In the genomic region with DNA sequence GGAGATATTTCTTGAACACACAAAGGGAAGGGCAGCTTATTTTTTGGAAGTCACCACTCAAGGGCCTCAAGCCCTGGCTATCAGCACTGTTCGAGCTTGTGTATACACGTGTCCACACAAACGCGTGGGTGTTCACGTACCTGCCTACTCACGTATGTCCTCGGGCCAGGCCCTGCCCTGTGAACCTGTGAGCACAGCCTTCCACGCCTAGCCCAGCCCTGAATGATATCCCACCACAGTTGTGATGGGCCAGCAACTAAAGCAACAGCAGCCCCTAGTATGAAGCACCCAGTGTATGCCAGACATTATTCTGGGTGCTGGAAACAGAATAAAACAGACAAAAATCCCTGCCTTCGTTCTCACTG, we compare ENCODE assay signal across 20 cellular contexts. TPM values are rescaled to one million over a fixed set of nuclear protein-coding genes. Genes with fewer than 3 reads are reported as not detected.
A peak's percentile ranks its signal among the peaks of the same experiment; 100 is the strongest.
DNase-seq lines count a peak whose midpoint lies in the region; ATAC-seq and TF ChIP-seq lines count a peak whose summit lies in the region.
"Had no signal": no experiment of that assay in that cellular context is flagged by ENCODE, and none has a peak within 500 bp of the region (broad histone marks: within the 10 kb centered on the region; RNA-seq: fewer than 3 reads in every experiment).

No MANE protein-coding gene starts in this region.

- H4K20me1 ChIP-seq in BLaER1 treated with 17β-estradiol and CSF1 and Interleukin-3, amounts not matched to agents 10 nM and 100 nM, result peaks cover 0 to 51% (median 14%) of the 10 kb centered on the region in 11 experiments; a peak in 12 of 22 replicates
- H4K20me1 ChIP-seq in SU-DHL-6 (ENCODE audit: low read depth, low read length), result no peaks in the 10 kb centered on the region

- peaks cover 38% of the 10 kb centered on the region for H3F3A ChIP-seq in SU-DHL-6 (ENCODE audit: insufficient read depth)

- no peaks in the 10 kb centered on the region for H3K27me3 Mint-ChIP-seq in effector memory CD8-positive, alpha-beta T cell
- H3K27me3 Mint-ChIP-seq in mesothelial cell of epicardium (ENCODE audit: low read depth), result no peaks in the 10 kb centered on the region

- H3K79me2 ChIP-seq in SU-DHL-6 (ENCODE audit: insufficient read depth, low read length), result peaks cover 35% of the 10 kb centered on the region

- peak overlapping the region; percentile 98 to 100 for H3K4me3 Mint-ChIP-seq in effector memory CD8-positive, alpha-beta T cell
- no peak overlapping the region for H3K4me3 Mint-ChIP-seq in mesothelial cell of epicardium
- H3K4me3 Mint-ChIP-seq: H9 had no signal

- ATAC-seq in effector memory CD8-positive, alpha-beta T cell (replicated peaks), result no peak
- ATAC-seq in GM21526 (IDR thresholded peaks at IDR 0.05; ENCODE audit: low FRiP score, unreplicated experiment), result no peak

- no peak overlapping the region for H3K4me3 ChIP-seq in BLaER1 treated with 17β-estradiol and CSF1 and Interleukin-3, amounts not matched to agents 10 nM and 100 nM
- H3K4me3 ChIP-seq in SU-DHL-6 (ENCODE audit: insufficient read depth, low read length, poor library complexity, severe bottlenecking), result no peak overlapping the region
- H3K4me3 ChIP-seq: cardiac muscle cell, smooth muscle cell had no signal

- TF ChIP-seq CTCF in SU-DHL-6 (IDR thresholded peaks at IDR 0.05; ENCODE audit: insufficient read depth, low read length, poor library complexity, severe bottlenecking) (no peak), mesothelial cell of epicardium (IDR thresholded peaks at IDR 0.05; ENCODE audit: unreplicated experiment) (no peak)

- peak; percentile 35 for DNase-seq in 8988T
- DNase-seq in effector memory CD8-positive, alpha-beta T cell, result no peak
- DNase-seq in mesothelial cell of epicardium (ENCODE audit: low spot score in 2 of 2, unreplicated experiment in 2 of 2), result no peak
- no peak for DNase-seq in NK-92 treated with Interleukin-12 subunit alpha and Interleukin-12 subunit beta, amount 100 ng/mL, for 24 hours (lab: John Stamatoyannopoulos, UW)
- DNase-seq: activated naive CD4-positive, alpha-beta T cell treated with anti-CD3 and anti-CD28 coated beads, Interleukin-2, amount 50 U/mL, for 16 hours; DND-41; esophagus squamous epithelium; H9; NCI-H1092; NCI-H2081 treated with DMSO at 0.1 percent for 48 hours; Peyer's patch; stimulated activated CD4-positive, alpha-beta T cell treated with anti-CD3 and anti-CD28 coated beads, Interleukin-4, amount 100 ng/mL, for 4 hours; stimulated activated CD8-positive, alpha-beta memory T cell treated with anti-CD3 and anti-CD28 coated beads, Interleukin-4, amount 100 ng/mL, for 48 hours had no signal

- H3K36me3 Mint-ChIP-seq in effector memory CD8-positive, alpha-beta T cell (ENCODE audit: insufficient read depth), result peaks cover 10% of the 10 kb centered on the region
- H3K36me3 Mint-ChIP-seq in mesothelial cell of epicardium, result peaks cover 14% of the 10 kb centered on the region

- peaks cover 0 to 15% (median 0%) of the 10 kb centered on the region in 11 experiments; a peak in 5 of 22 replicates for H3K36me3 ChIP-seq in BLaER1 treated with 17β-estradiol and CSF1 and Interleukin-3, amounts not matched to agents 10 nM and 100 nM
- H3K36me3 ChIP-seq in SU-DHL-6 (ENCODE audit: low read length), result 0 out of 2 replicates have a peak, but pooled peaks cover 3% of the 10 kb centered on the region

- no peaks in the 10 kb centered on the region for H3K9me3 Mint-ChIP-seq in effector memory CD8-positive, alpha-beta T cell
- no peaks in the 10 kb centered on the region for H3K9me3 Mint-ChIP-seq in mesothelial cell of epicardium
- H3K9me3 Mint-ChIP-seq: H9 had no signal

- H3K4me1 Mint-ChIP-seq in effector memory CD8-positive, alpha-beta T cell (ENCODE audit: low read depth in 2 of 2), result peaks cover 41 to 42% of the 10 kb centered on the region in 2 donors
- H3K4me1 Mint-ChIP-seq in mesothelial cell of epicardium, result peaks cover 35% of the 10 kb centered on the region

- H3K27ac ChIP-seq in BLaER1 treated with 17β-estradiol and CSF1 and Interleukin-3, amounts not matched to agents 10 nM and 100 nM, result no peak overlapping the region
- H3K27ac ChIP-seq in SU-DHL-6 (ENCODE audit: low read depth, low read length), result peak overlapping the region; percentile 78
- H3K27ac ChIP-seq: cardiac muscle cell had no signal

- H3K4me1 ChIP-seq in BLaER1 treated with 17β-estradiol and CSF1 and Interleukin-3, amounts not matched to agents 10 nM and 100 nM, result peaks cover 85 to 98% (median 95%) of the 10 kb centered on the region in 10 experiments

- H3K9ac ChIP-seq in BLaER1 treated with 17β-estradiol and CSF1 and Interleukin-3, amounts not matched to agents 10 nM and 100 nM, result no peak overlapping the region
- H3K9ac ChIP-seq in SU-DHL-6 (ENCODE audit: low read length), result peak overlapping the region; percentile 86; the same call in 1 of the 2 replicates

- H3K27ac Mint-ChIP-seq in effector memory CD8-positive, alpha-beta T cell, result peak overlapping the region in 1 of 2 donors; percentile 82
- no peak overlapping the region for H3K27ac Mint-ChIP-seq in mesothelial cell of epicardium
- H3K27ac Mint-ChIP-seq: H9, progenitor cell of endocrine pancreas had no signal

- no peaks in the 10 kb centered on the region for H3K9me3 ChIP-seq in BLaER1 treated with 17β-estradiol and CSF1 and Interleukin-3, amounts not matched to agents 10 nM and 100 nM (replicated peaks in 1 of 11)
- no peaks in the 10 kb centered on the region for H3K9me3 ChIP-seq in SU-DHL-6 (ENCODE audit: insufficient read depth, low read length)
- H3K9me3 ChIP-seq: esophagus squamous epithelium, Peyer's patch had no signal

- no peak overlapping the region for H2AFZ ChIP-seq in SU-DHL-6 (ENCODE audit: low read depth, low read length, severe bottlenecking)

- no peaks in the 10 kb centered on the region for H3K9me2 ChIP-seq in SU-DHL-6 (replicated peaks; ENCODE audit: insufficient read depth, low read length)

- peak overlapping the region; percentile 89 to 99 (median 97); a peak in 18 of 22 replicates for H3K4me2 ChIP-seq in BLaER1 treated with 17β-estradiol and CSF1 and Interleukin-3, amounts not matched to agents 10 nM and 100 nM
- H3K4me2 ChIP-seq in SU-DHL-6 (ENCODE audit: low read depth, low read length, poor library complexity, severe bottlenecking), result peak overlapping the region; percentile 68

- H3K27me3 ChIP-seq in BLaER1 treated with 17β-estradiol and CSF1 and Interleukin-3, amounts not matched to agents 10 nM and 100 nM, result no peaks in the 10 kb centered on the region
- H3K27me3 ChIP-seq in SU-DHL-6 (ENCODE audit: low read length), result no peaks in the 10 kb centered on the region
- H3K27me3 ChIP-seq: cardiac muscle cell, esophagus squamous epithelium, Peyer's patch had no signal

RNA-seq across cellular contexts. Expression of a gene that starts 2.0 kb away (rescaled TPM):
- total RNA-seq in mesothelial cell of epicardium, result 0.63 to 0.86 TPM (median 0.66 TPM) in 3 replicates

RNA-seq across cellular contexts. Expression of a gene that starts 5.5 kb away (rescaled TPM):
- 58.4 to 60.1 TPM (median 58.6 TPM) in 3 replicates for total RNA-seq in mesothelial cell of epicardium

RNA-seq across cellular contexts. Expression of a gene that starts 6.6 kb away (rescaled TPM):
- total RNA-seq in mesothelial cell of epicardium, result 0.09 to 0.20 TPM (median 0.11 TPM) in 3 replicates
- total RNA-seq: esophagus squamous epithelium, liver, Peyer's patch, progenitor cell of endocrine pancreas had no signal

RNA-seq across cellular contexts. Expression of a gene that starts 17.4 kb away (rescaled TPM):
- 16.7 to 18.1 TPM (median 16.9 TPM) in 3 replicates for total RNA-seq in mesothelial cell of epicardium

RNA-seq across cellular contexts. Expression of a gene that starts 51.3 kb away (rescaled TPM):
- 7.0 to 7.5 TPM (median 7.4 TPM) in 3 replicates for total RNA-seq in mesothelial cell of epicardium
